17 cellular contexts compared by ENCODE assay signal in the genomic region with DNA sequence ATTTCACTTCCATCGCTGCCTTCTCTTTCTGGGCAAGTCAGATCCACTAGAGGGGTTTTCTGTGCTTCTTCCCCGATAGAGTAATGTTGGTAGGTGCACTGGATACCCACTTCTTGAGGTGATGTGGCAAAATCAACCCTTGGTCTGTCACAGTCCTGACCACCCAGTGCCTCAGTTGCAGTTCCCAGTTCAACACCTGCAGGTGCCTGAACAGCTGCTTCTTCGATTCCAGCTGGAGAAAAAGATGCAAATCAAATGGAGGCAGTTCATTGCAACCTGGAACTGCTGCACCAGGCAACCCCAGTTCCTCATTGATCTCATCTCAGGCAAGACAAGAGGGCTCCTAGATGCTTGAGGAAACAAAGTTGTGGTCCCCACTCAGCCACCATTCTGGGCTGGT.
DNase-seq lines count a peak whose midpoint lies in the region; ATAC-seq and FAIRE-seq lines count a peak whose summit lies in the region.
"Had no signal": no experiment of that assay in that cellular context is flagged by ENCODE, and none has a peak within 500 bp of the region (broad histone marks: within the 10 kb centered on the region; RNA-seq: fewer than 3 reads in every experiment).

No MANE protein-coding gene starts in this region.

- DNase-seq in DMS53 (lab: John Stamatoyannopoulos, UW) (peak; percentile 1), DMS53 treated with DMSO at 0.1 percent for 48 hours (lab: John Stamatoyannopoulos, UW; ENCODE audit: unreplicated experiment) (no peak), COLO829 (ENCODE audit: low spot score) (no peak), HTR-8/SVneo (ENCODE audit: insufficient read length, low spot score) (no peak), GM19240 (ENCODE audit: insufficient read length, low spot score) (no peak), DMS153 treated with DMSO at 0.1 percent for 48 hours (lab: John Stamatoyannopoulos, UW; ENCODE audit: unreplicated experiment) (no peak)
- DNase-seq: activated CD8-positive, alpha-beta memory T cell treated with anti-CD3 and anti-CD28 coated beads for 24 hours; activated naive CD4-positive, alpha-beta T cell treated with anti-CD3 and anti-CD28 coated beads, Interleukin-2, amount 10 ng/mL, durations not matched to agents 7 days and 5 days; CD8-positive, alpha-beta memory T cell; central memory CD4-positive, alpha-beta T cell; erythroblast; hypothalamus; NCI-H446 treated with DMSO at 0.1 percent for 48 hours; tibial artery had no signal

- ATAC-seq in HG02588 (IDR thresholded peaks at IDR 0.05; ENCODE audit: unreplicated experiment) (peak; percentile 67), HG03354 (IDR thresholded peaks at IDR 0.05; ENCODE audit: poor library complexity, severe bottlenecking, unreplicated experiment) (peak; percentile 82)

- FAIRE-seq in HTR-8/SVneo (lab: Jason Lieb, UNC): no peak
- FAIRE-seq: H54 had no signal
